In genomic region chr14:63295991-63296630, GRCh38 we compare ENCODE assay signal across 14 cellular contexts. TPM values are rescaled to one million over a fixed set of nuclear protein-coding genes. Genes with fewer than 3 reads are reported as not detected.
DNase-seq lines count a peak whose midpoint lies in the region; ATAC-seq, FAIRE-seq and TF ChIP-seq lines count a peak whose summit lies in the region.
"Had no signal": no experiment of that assay in that cellular context is flagged by ENCODE, and none has a peak within 500 bp of the region (broad histone marks: within the 10 kb centered on the region; RNA-seq: fewer than 3 reads in every experiment).

No MANE protein-coding gene starts in this region.

- H3K4me1 Mint-ChIP-seq in activated CD4-positive, alpha-beta T cell treated with anti-CD3 and anti-CD28 coated beads for 36 hours = peaks cover 2% of the 10 kb centered on the region
- H3K4me1 Mint-ChIP-seq in activated CD4-positive, alpha-beta T cell treated with anti-CD3 and anti-CD28 coated beads, Interleukin-2, amount 10 ng/mL, durations not matched to agents 24 days and 14 days = peaks cover 11% of the 10 kb centered on the region
- H3K4me1 Mint-ChIP-seq in WTC11 = peaks cover 24% of the 10 kb centered on the region

- no peak overlapping the region for H3K27ac Mint-ChIP-seq in activated CD4-positive, alpha-beta T cell treated with anti-CD3 and anti-CD28 coated beads for 36 hours
- no peak overlapping the region for H3K27ac Mint-ChIP-seq in activated CD4-positive, alpha-beta T cell treated with anti-CD3 and anti-CD28 coated beads, Interleukin-2, amount 10 ng/mL, durations not matched to agents 24 days and 14 days
- no peak overlapping the region for H3K27ac Mint-ChIP-seq in WTC11

- H3K27ac ChIP-seq in thoracic aorta = peak overlapping the region; percentile 64 to 82

- DNase-seq in activated CD4-positive, alpha-beta T cell treated with anti-CD3 and anti-CD28 coated beads for 36 hours = peak; percentile 37
- no peak for DNase-seq in activated CD4-positive, alpha-beta T cell treated with anti-CD3 and anti-CD28 coated beads, Interleukin-2, amount 10 ng/mL, durations not matched to agents 24 days and 14 days
- DNase-seq in HTR-8/SVneo (ENCODE audit: insufficient read length, low spot score) (no peak), fibroblast of mammary gland (ENCODE audit: low read depth) (peak; percentile 41), thoracic aorta (ENCODE audit: low spot score) (no peak), NCI-H446 (lab: John Stamatoyannopoulos, UW) (no peak), WTC11 (ENCODE audit: low spot score) (no peak)
- DNase-seq in central memory CD4-positive, alpha-beta T cell = no peak
- DNase-seq: activated naive CD4-positive, alpha-beta T cell; left cardiac atrium; NCI-H1092; PC-3 had no signal

- CTCF ChIA-PET in activated CD4-positive, alpha-beta T cell treated with anti-CD3 and anti-CD28 coated beads for 36 hours (lab: Charles Lee) = interaction anchor here (1.2 to 1.5 kb wide), 2 partner anchors 9 to 13 kb away, joined by 3 read pairs; no protein-coding TSS in a partner anchor
- CTCF ChIA-PET in WTC11 (lab: Charles Lee) = interaction anchor here (0.6 to 2.1 kb wide), 2 partner anchors 12 to 524 kb away, joined by 4 to 7 read pairs; no protein-coding TSS in a partner anchor

- H3K4me3 Mint-ChIP-seq in activated CD4-positive, alpha-beta T cell treated with anti-CD3 and anti-CD28 coated beads for 36 hours = no peak overlapping the region
- no peak overlapping the region for H3K4me3 Mint-ChIP-seq in activated CD4-positive, alpha-beta T cell treated with anti-CD3 and anti-CD28 coated beads, Interleukin-2, amount 10 ng/mL, durations not matched to agents 24 days and 14 days
- H3K4me3 Mint-ChIP-seq in WTC11 = no peak overlapping the region

- peak; percentile 93 for FAIRE-seq in HTR-8/SVneo (lab: Jason Lieb, UNC)
- FAIRE-seq: A204.1 had no signal

- intact Hi-C loops in activated CD4-positive, alpha-beta T cell treated with anti-CD3 and anti-CD28 coated beads for 36 hours (cut with DNase I, micrococcal nuclease) = no loop called here
- intact Hi-C loops in activated CD4-positive, alpha-beta T cell treated with anti-CD3 and anti-CD28 coated beads, Interleukin-2, amount 10 ng/mL, durations not matched to agents 24 days and 14 days (cut with micrococcal nuclease) = no loop called here

- H3K9me3 ChIP-seq in thoracic aorta = no peaks in the 10 kb centered on the region

- no peaks in the 10 kb centered on the region for H3K27me3 ChIP-seq in thoracic aorta (replicated peaks; ENCODE audit: insufficient read depth)

- H3K9me3 Mint-ChIP-seq in activated CD4-positive, alpha-beta T cell treated with anti-CD3 and anti-CD28 coated beads for 36 hours (ENCODE audit: low read depth) = no peaks in the 10 kb centered on the region
- no peaks in the 10 kb centered on the region for H3K9me3 Mint-ChIP-seq in activated CD4-positive, alpha-beta T cell treated with anti-CD3 and anti-CD28 coated beads, Interleukin-2, amount 10 ng/mL, durations not matched to agents 24 days and 14 days
- H3K9me3 Mint-ChIP-seq in WTC11 = peaks cover 3% of the 10 kb centered on the region; the same call in 1 of the 2 replicates

- H3K4me3 ChIP-seq in fibroblast of mammary gland (ENCODE audit: control insufficient read depth, low read depth, low read length) (no peak overlapping the region), thoracic aorta (peak overlapping the region; percentile 64)

- H3K36me3 ChIP-seq in thoracic aorta = no peaks in the 10 kb centered on the region

- peak; percentile 64 for ATAC-seq in activated CD4-positive, alpha-beta T cell treated with anti-CD3 and anti-CD28 coated beads for 36 hours
- ATAC-seq in thoracic aorta (ENCODE audit: insufficient number of reproducible peaks, low FRiP score, low read depth) (peak; percentile 51), WTC11 (no peak)
- ATAC-seq: PC-3 had no signal

- H3K36me3 Mint-ChIP-seq in activated CD4-positive, alpha-beta T cell treated with anti-CD3 and anti-CD28 coated beads for 36 hours (ENCODE audit: low read depth) = no peaks in the 10 kb centered on the region
- no peaks in the 10 kb centered on the region for H3K36me3 Mint-ChIP-seq in activated CD4-positive, alpha-beta T cell treated with anti-CD3 and anti-CD28 coated beads, Interleukin-2, amount 10 ng/mL, durations not matched to agents 24 days and 14 days (ENCODE audit: low read depth)
- no peaks in the 10 kb centered on the region for H3K36me3 Mint-ChIP-seq in WTC11

- no peak for TF ChIP-seq CTCF in fibroblast of mammary gland (conservative IDR thresholded peaks at IDR 0.05; ENCODE audit: control insufficient read depth, insufficient read depth, low read depth, low read length)
- no peak for TF ChIP-seq CTCF in thoracic aorta (IDR thresholded peaks at IDR 0.05)
- TF ChIP-seq CTCF in WTC11 (IDR thresholded peaks at IDR 0.05) = no peak

- peaks cover 0 to 5% of the 10 kb centered on the region in 2 donors for H3K4me1 ChIP-seq in thoracic aorta (ENCODE audit: control insufficient read depth in 1 of 2, low read depth in 2 of 2)

- POLR2A ChIA-PET in activated CD4-positive, alpha-beta T cell treated with anti-CD3 and anti-CD28 coated beads for 36 hours (lab: Charles Lee) = no interaction called here
- POLR2A ChIA-PET in WTC11 (lab: Charles Lee) = interaction anchor here (0.7 kb wide), 1 partner anchor 1670 kb away, joined by 9 read pairs; no protein-coding TSS in a partner anchor

- peaks cover 7% of the 10 kb centered on the region for H3K27me3 Mint-ChIP-seq in activated CD4-positive, alpha-beta T cell treated with anti-CD3 and anti-CD28 coated beads for 36 hours
- peaks cover 8% of the 10 kb centered on the region for H3K27me3 Mint-ChIP-seq in activated CD4-positive, alpha-beta T cell treated with anti-CD3 and anti-CD28 coated beads, Interleukin-2, amount 10 ng/mL, durations not matched to agents 24 days and 14 days
- no peaks in the 10 kb centered on the region for H3K27me3 Mint-ChIP-seq in WTC11 (ENCODE audit: low read depth)

TF ChIP-seq in WTC11, 78 proteins besides CTCF, POLR2A, EP300 and RAD21:
- TF ChIP-seq ZMAT4 (CRISPR knock-in tag; IDR thresholded peaks at IDR 0.05) (no peak), RELA (CRISPR knock-in tag; IDR thresholded peaks at IDR 0.05; ENCODE audit: borderline replicate concordance) (no peak), RORB (CRISPR knock-in tag; IDR thresholded peaks at IDR 0.05) (no peak), PRDM15 (CRISPR knock-in tag; IDR thresholded peaks at IDR 0.05) (no peak), NR1H2 (CRISPR knock-in tag; IDR thresholded peaks at IDR 0.05) (no peak)

RNA-seq across cellular contexts. Expression of gene GPHB5, which starts 22.6 kb away (rescaled TPM):
- total RNA-seq in activated CD4-positive, alpha-beta T cell treated with anti-CD3 and anti-CD28 coated beads for 36 hours = not detected
- not detected in 2 replicates for total RNA-seq in activated CD4-positive, alpha-beta T cell treated with anti-CD3 and anti-CD28 coated beads, Interleukin-2, amount 10 ng/mL, durations not matched to agents 24 days and 14 days
- total RNA-seq in thoracic aorta (not detected), WTC11 (2021) (not detected in 3 replicates)
- total RNA-seq: left cardiac atrium, PC-3, pulmonary artery endothelial cell had no signal

Comparison
In these comparisons a context has a peak if more than half of its experiments do, and no peak if none do; other contexts are left out.
1. DNase-seq: peak in activated CD4-positive, alpha-beta T cell treated with anti-CD3 and anti-CD28 coated beads for 36 hours (single experiment) and fibroblast of mammary gland (single experiment); none in activated CD4-positive, alpha-beta T cell treated with anti-CD3 and anti-CD28 coated beads, Interleukin-2, amount 10 ng/mL, durations not matched to agents 24 days and 14 days (single experiment), HTR-8/SVneo (single experiment), thoracic aorta (single experiment), NCI-H446 (0 of 2), central memory CD4-positive, alpha-beta T cell (single experiment) and WTC11 (single experiment).